ENCODE assay signal across 15 cellular contexts in the genomic region with DNA sequence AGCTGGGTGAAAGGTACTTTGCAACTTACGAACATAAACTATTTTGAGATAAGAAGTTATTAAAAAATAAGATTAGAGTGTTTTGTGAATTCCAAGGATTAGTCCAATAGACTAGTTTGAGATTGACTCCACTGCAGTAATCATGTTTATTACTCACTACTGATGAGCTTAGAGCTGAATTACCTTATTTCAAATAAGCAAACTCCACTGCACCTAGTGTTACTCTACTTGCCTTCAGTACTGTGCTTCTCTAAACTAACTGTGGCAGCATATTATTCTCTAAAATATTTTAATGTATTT.
DNase-seq lines count a peak whose midpoint lies in the region; ATAC-seq lines count a peak whose summit lies in the region.
"Had no signal": no experiment of that assay in that cellular context is flagged by ENCODE, and none has a peak within 500 bp of the region (broad histone marks: within the 10 kb centered on the region; RNA-seq: fewer than 3 reads in every experiment).

No MANE protein-coding gene starts in this region.

- ATAC-seq in GM18519 (IDR thresholded peaks at IDR 0.05; ENCODE audit: low FRiP score, unreplicated experiment), result peak; percentile 25
- ATAC-seq in GM21381 (IDR thresholded peaks at IDR 0.05; ENCODE audit: unreplicated experiment), result peak; percentile 31
- peak; percentile 35 for ATAC-seq in HG02970 (IDR thresholded peaks at IDR 0.05; ENCODE audit: low FRiP score, unreplicated experiment)
- ATAC-seq in HG03571 (IDR thresholded peaks at IDR 0.05; ENCODE audit: unreplicated experiment), result peak; percentile 24
- ATAC-seq: K562, pancreas had no signal

- DNase-seq in NCI-H1930 (lab: John Stamatoyannopoulos, UW) (no peak), amygdala (lab: John Stamatoyannopoulos, UW) (no peak), CD1c-positive myeloid dendritic cell (ENCODE audit: extremely low spot score) (no peak), NOMO-1 treated with dmso at 0.1 percent for 144 hours (lab: John Stamatoyannopoulos, UW; ENCODE audit: unreplicated experiment) (no peak)
- DNase-seq: dermis blood vessel endothelial cell, midbrain, NCI-H1694, NCI-H69, pancreas, SIG-M5 had no signal
